Comparison of ENCODE assay signal across 17 cellular contexts in the genomic region with DNA sequence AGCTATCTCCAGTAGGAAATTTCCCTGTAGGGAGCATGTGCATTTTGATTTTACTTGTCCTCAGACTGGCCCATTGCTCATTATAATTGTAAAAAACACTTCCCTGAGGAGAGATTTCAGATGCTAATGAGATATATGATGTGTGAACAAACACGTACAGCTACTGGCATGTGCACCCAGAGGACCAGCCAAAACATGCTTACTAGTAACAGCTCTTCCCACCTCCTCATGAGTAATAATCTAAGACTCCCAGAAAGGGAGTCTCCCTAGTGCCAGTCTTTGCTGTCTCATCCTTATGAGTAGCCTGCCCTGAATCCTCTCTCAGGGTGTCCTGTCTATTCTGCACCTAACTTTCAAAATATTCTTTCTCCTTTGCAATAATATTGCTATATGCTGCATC. TPM values are rescaled to one million over a fixed set of nuclear protein-coding genes. Genes with fewer than 3 reads are reported as not detected.
A peak's percentile ranks its signal among the peaks of the same experiment; 100 is the strongest.
DNase-seq lines count a peak whose midpoint lies in the region; TF ChIP-seq lines count a peak whose summit lies in the region.
"Had no signal": no experiment of that assay in that cellular context is flagged by ENCODE, and none has a peak within 500 bp of the region (broad histone marks: within the 10 kb centered on the region; RNA-seq: fewer than 3 reads in every experiment).

No MANE protein-coding gene starts in this region.

- H3K36me3 ChIP-seq in Karpas-422 (ENCODE audit: insufficient read depth, low read length) (no peaks in the 10 kb centered on the region), brain microvascular endothelial cell (replicated peaks) (no peaks in the 10 kb centered on the region)
- H3K36me3 ChIP-seq: WERI-Rb-1 had no signal

- no peaks in the 10 kb centered on the region for H3K9me3 ChIP-seq in Karpas-422 (ENCODE audit: low read length)

- H3K27me3 ChIP-seq in Karpas-422 (ENCODE audit: low read length) (no peaks in the 10 kb centered on the region), brain microvascular endothelial cell (replicated peaks) (no peaks in the 10 kb centered on the region)

- no peak overlapping the region for H3K9ac ChIP-seq in Karpas-422 (ENCODE audit: low read length)

- H4K20me1 ChIP-seq in Karpas-422 (ENCODE audit: insufficient read depth, low read depth, low read length) = no peaks in the 10 kb centered on the region

- H3K4me2 ChIP-seq in Karpas-422 (ENCODE audit: low read depth, low read length, poor library complexity, severe bottlenecking) = no peak overlapping the region

- H3K27ac ChIP-seq in Karpas-422 (ENCODE audit: low read length) (no peak overlapping the region), brain microvascular endothelial cell (no peak overlapping the region)
- H3K27ac ChIP-seq: HL-60, WERI-Rb-1 had no signal

- H2AFZ ChIP-seq in Karpas-422 (ENCODE audit: low read length) = no peak overlapping the region

- peak; percentile 88 for DNase-seq in AG10803 (ENCODE audit: low read depth)
- peak; percentile 32 for DNase-seq in Karpas-422
- DNase-seq in brain microvascular endothelial cell = peak; percentile 56
- peak; percentile 92 for DNase-seq in kidney tubule cell (ENCODE audit: low spot score)
- DNase-seq in NCI-H146 (lab: John Stamatoyannopoulos, UW) = no peak
- DNase-seq in 8988T = no peak
- DNase-seq in SHP77 treated with DMSO at 0.1 percent for 48 hours (lab: John Stamatoyannopoulos, UW) = no peak
- DNase-seq in epidermal melanocyte (ENCODE audit: insufficient read length, low spot score) = no peak
- DNase-seq: activated T-cell treated with anti-CD3 and anti-CD28 coated beads for 4 hours; effector memory CD8-positive, alpha-beta T cell; NCI-H1105 treated with DMSO at 0.1 percent for 48 hours; NCI-H69; SIG-M5; stimulated activated CD4-positive, alpha-beta T cell treated with anti-CD3 and anti-CD28 coated beads, Interleukin-4, amount 100 ng/mL, for 1 hour; stimulated activated naive CD8-positive, alpha-beta T cell treated with anti-CD3 and anti-CD28 coated beads, Interleukin-15, amount 100 ng/mL, for 72 hours; WERI-Rb-1 had no signal

- H3K9me2 ChIP-seq in Karpas-422 (replicated peaks; ENCODE audit: insufficient read depth, low read length) = no peaks in the 10 kb centered on the region

- no peak for TF ChIP-seq CTCF in AG10803 (conservative IDR thresholded peaks at IDR 0.05; ENCODE audit: low read length)
- no peak for TF ChIP-seq CTCF in brain microvascular endothelial cell (IDR thresholded peaks at IDR 0.05; ENCODE audit: low read depth, low read length, missing control alignments)

- no peaks in the 10 kb centered on the region for H3K4me1 ChIP-seq in Karpas-422 (ENCODE audit: low read length)

- in situ Hi-C loops in brain microvascular endothelial cell (cut with HindIII; ENCODE audit: low pct_ligation_motif_present, low sequenced_read_pairs) = no loop called here

- H3K4me3 ChIP-seq in AG10803 (ENCODE audit: low read length) = no peak overlapping the region
- H3K4me3 ChIP-seq in Karpas-422 (ENCODE audit: low read length) = no peak overlapping the region
- H3K4me3 ChIP-seq in brain microvascular endothelial cell (ENCODE audit: low read depth, low read length) = no peak overlapping the region

- no peaks in the 10 kb centered on the region for H3K79me2 ChIP-seq in Karpas-422 (ENCODE audit: low read length)

RNA-seq across cellular contexts. Expression of gene FBXO22, which starts 43.4 kb away (rescaled TPM):
- 30.1 and 39.7 TPM in 2 replicates for total RNA-seq in Karpas-422 (2014; rRNA removed; shearing (Covaris generic); ENCODE audit: low replicate concordance)

Comparison
In these comparisons a context has a peak if more than half of its experiments do, and no peak if none do; other contexts are left out.
1. DNase-seq: peak in AG10803 (single experiment), Karpas-422 (single experiment), brain microvascular endothelial cell (single experiment) and kidney tubule cell (single experiment); none in NCI-H146 (single experiment), 8988T (single experiment), SHP77 treated with DMSO at 0.1 percent for 48 hours (single experiment) and epidermal melanocyte (single experiment).